1 cellular context compared by ENCODE assay signal in the genomic region with DNA sequence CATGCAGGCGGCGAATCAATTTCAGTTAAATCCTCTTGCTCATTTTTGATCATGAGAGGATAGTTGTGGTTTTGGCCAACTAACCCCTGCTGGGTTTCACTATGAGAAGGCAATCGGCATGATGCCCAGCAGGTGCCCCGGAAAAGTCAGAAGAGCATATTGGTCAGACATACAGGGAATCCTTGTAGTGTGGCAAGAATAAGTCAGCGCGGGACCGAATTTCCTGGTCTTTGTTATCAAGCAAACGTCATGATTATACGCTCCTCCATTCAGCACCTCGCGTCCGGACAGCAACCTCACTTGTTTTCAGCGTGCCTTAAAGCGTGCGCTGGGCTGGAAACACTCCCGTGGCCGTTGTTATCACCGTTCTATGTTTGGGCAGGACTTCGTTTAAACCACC.
TF ChIP-seq lines count a peak whose summit lies in the region.

No MANE protein-coding gene starts in this region.

TF ChIP-seq in K562, 482 proteins besides CTCF, POLR2A, EP300 and RAD21 (continued from another document and continues in another):
- TF ChIP-seq, protein P1, sequence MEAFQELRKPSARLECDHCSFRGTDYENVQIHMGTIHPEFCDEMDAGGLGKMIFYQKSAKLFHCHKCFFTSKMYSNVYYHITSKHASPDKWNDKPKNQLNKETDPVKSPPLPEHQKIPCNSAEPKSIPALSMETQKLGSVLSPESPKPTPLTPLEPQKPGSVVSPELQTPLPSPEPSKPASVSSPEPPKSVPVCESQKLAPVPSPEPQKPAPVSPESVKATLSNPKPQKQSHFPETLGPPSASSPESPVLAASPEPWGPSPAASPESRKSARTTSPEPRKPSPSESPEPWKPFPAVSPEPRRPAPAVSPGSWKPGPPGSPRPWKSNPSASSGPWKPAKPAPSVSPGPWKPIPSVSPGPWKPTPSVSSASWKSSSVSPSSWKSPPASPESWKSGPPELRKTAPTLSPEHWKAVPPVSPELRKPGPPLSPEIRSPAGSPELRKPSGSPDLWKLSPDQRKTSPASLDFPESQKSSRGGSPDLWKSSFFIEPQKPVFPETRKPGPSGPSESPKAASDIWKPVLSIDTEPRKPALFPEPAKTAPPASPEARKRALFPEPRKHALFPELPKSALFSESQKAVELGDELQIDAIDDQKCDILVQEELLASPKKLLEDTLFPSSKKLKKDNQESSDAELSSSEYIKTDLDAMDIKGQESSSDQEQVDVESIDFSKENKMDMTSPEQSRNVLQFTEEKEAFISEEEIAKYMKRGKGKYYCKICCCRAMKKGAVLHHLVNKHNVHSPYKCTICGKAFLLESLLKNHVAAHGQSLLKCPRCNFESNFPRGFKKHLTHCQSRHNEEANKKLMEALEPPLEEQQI (IDR thresholded peaks at IDR 0.05): peak; percentile 51; the same call in 1 of the 2 replicates
- TF ChIP-seq CTBP1 (IDR thresholded peaks at IDR 0.05; ENCODE audit: borderline replicate concordance) (no peak), FOS (IDR thresholded peaks at IDR 0.05; ENCODE audit: extremely low read depth, insufficient read length) (no peak), LEF1 (IDR thresholded peaks at IDR 0.05) (no peak), ELF4 (CRISPR knock-in tag; IDR thresholded peaks at IDR 0.05) (no peak), ATF1 (CRISPR knock-in tag; IDR thresholded peaks at IDR 0.05) (no peak), ATF1 (tag; IDR thresholded peaks at IDR 0.05) (0 out of 2 replicates have a peak, but pooled peaks have one; percentile 29), HDAC2 (IDR thresholded peaks at IDR 0.05) (0 out of 2 replicates have a peak, but pooled peaks have one; percentile 31), BRD4 (IDR thresholded peaks at IDR 0.05) (no peak), ZSCAN29 (IDR thresholded peaks at IDR 0.05) (no peak), CSDE1 (IDR thresholded peaks at IDR 0.05) (no peak), MAFK (IDR thresholded peaks at IDR 0.05; ENCODE audit: low read length) (no peak), ZNF785 (CRISPR knock-in tag; IDR thresholded peaks at IDR 0.05) (no peak), SNRNP70 (optimal IDR thresholded peaks at IDR 0.05; ENCODE audit: low read depth, low read length) (no peak), ZNF311 (CRISPR knock-in tag; IDR thresholded peaks at IDR 0.05) (no peak), ZNF431 (CRISPR knock-in tag; IDR thresholded peaks at IDR 0.05) (no peak), PHTF2 (CRISPR knock-in tag; IDR thresholded peaks at IDR 0.05) (no peak), NFATC3 (IDR thresholded peaks at IDR 0.05) (no peak), MCM7 (IDR thresholded peaks at IDR 0.05) (no peak), POLR3A (IDR thresholded peaks at IDR 0.05; ENCODE audit: borderline replicate concordance, extremely low read depth, insufficient read depth, insufficient read length) (no peak), TARDBP (IDR thresholded peaks at IDR 0.05) (no peak), CREM (IDR thresholded peaks at IDR 0.05; ENCODE audit: low read depth) (peak; percentile 57), KDM2B (CRISPR knock-in tag; IDR thresholded peaks at IDR 0.05) (no peak), EHMT2 (IDR thresholded peaks at IDR 0.05) (peak; percentile 96)
- TF ChIP-seq, protein P2, sequence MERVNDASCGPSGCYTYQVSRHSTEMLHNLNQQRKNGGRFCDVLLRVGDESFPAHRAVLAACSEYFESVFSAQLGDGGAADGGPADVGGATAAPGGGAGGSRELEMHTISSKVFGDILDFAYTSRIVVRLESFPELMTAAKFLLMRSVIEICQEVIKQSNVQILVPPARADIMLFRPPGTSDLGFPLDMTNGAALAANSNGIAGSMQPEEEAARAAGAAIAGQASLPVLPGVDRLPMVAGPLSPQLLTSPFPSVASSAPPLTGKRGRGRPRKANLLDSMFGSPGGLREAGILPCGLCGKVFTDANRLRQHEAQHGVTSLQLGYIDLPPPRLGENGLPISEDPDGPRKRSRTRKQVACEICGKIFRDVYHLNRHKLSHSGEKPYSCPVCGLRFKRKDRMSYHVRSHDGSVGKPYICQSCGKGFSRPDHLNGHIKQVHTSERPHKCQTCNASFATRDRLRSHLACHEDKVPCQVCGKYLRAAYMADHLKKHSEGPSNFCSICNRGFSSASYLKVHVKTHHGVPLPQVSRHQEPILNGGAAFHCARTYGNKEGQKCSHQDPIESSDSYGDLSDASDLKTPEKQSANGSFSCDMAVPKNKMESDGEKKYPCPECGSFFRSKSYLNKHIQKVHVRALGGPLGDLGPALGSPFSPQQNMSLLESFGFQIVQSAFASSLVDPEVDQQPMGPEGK (CRISPR knock-in tag; IDR thresholded peaks at IDR 0.05; ENCODE audit: borderline replicate concordance): no peak
- TF ChIP-seq, protein P3, sequence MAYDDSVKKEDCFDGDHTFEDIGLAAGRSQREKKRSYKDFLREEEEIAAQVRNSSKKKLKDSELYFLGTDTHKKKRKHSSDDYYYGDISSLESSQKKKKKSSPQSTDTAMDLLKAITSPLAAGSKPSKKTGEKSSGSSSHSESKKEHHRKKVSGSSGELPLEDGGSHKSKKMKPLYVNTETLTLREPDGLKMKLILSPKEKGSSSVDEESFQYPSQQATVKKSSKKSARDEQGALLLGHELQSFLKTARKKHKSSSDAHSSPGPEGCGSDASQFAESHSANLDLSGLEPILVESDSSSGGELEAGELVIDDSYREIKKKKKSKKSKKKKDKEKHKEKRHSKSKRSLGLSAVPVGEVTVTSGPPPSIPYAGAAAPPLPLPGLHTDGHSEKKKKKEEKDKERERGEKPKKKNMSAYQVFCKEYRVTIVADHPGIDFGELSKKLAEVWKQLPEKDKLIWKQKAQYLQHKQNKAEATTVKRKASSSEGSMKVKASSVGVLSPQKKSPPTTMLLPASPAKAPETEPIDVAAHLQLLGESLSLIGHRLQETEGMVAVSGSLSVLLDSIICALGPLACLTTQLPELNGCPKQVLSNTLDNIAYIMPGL (CRISPR knock-in tag; IDR thresholded peaks at IDR 0.05): no peak
- TF ChIP-seq, protein P4, sequence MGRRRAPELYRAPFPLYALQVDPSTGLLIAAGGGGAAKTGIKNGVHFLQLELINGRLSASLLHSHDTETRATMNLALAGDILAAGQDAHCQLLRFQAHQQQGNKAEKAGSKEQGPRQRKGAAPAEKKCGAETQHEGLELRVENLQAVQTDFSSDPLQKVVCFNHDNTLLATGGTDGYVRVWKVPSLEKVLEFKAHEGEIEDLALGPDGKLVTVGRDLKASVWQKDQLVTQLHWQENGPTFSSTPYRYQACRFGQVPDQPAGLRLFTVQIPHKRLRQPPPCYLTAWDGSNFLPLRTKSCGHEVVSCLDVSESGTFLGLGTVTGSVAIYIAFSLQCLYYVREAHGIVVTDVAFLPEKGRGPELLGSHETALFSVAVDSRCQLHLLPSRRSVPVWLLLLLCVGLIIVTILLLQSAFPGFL (CRISPR knock-in tag; IDR thresholded peaks at IDR 0.05): no peak
- TF ChIP-seq, protein P5, sequence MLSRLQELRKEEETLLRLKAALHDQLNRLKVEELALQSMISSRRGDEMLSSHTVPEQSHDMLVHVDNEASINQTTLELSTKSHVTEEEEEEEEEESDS (CRISPR knock-in tag; IDR thresholded peaks at IDR 0.05): no peak
- TF ChIP-seq, protein P6, sequence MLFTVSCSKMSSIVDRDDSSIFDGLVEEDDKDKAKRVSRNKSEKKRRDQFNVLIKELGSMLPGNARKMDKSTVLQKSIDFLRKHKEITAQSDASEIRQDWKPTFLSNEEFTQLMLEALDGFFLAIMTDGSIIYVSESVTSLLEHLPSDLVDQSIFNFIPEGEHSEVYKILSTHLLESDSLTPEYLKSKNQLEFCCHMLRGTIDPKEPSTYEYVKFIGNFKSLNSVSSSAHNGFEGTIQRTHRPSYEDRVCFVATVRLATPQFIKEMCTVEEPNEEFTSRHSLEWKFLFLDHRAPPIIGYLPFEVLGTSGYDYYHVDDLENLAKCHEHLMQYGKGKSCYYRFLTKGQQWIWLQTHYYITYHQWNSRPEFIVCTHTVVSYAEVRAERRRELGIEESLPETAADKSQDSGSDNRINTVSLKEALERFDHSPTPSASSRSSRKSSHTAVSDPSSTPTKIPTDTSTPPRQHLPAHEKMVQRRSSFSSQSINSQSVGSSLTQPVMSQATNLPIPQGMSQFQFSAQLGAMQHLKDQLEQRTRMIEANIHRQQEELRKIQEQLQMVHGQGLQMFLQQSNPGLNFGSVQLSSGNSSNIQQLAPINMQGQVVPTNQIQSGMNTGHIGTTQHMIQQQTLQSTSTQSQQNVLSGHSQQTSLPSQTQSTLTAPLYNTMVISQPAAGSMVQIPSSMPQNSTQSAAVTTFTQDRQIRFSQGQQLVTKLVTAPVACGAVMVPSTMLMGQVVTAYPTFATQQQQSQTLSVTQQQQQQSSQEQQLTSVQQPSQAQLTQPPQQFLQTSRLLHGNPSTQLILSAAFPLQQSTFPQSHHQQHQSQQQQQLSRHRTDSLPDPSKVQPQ (CRISPR knock-in tag; IDR thresholded peaks at IDR 0.05; ENCODE audit: borderline replicate concordance): no peak
- TF ChIP-seq, protein P7, sequence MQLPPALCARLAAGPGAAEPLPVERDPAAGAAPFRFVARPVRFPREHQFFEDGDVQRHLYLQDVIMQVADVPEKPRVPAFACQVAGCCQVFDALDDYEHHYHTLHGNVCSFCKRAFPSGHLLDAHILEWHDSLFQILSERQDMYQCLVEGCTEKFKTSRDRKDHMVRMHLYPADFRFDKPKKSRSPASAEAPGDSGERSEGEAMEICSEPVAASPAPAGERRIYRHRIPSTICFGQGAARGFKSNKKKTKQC (CRISPR knock-in tag; IDR thresholded peaks at IDR 0.05): peak; percentile 67; the same call in 1 of the 2 replicates
- TF ChIP-seq, protein P8, sequence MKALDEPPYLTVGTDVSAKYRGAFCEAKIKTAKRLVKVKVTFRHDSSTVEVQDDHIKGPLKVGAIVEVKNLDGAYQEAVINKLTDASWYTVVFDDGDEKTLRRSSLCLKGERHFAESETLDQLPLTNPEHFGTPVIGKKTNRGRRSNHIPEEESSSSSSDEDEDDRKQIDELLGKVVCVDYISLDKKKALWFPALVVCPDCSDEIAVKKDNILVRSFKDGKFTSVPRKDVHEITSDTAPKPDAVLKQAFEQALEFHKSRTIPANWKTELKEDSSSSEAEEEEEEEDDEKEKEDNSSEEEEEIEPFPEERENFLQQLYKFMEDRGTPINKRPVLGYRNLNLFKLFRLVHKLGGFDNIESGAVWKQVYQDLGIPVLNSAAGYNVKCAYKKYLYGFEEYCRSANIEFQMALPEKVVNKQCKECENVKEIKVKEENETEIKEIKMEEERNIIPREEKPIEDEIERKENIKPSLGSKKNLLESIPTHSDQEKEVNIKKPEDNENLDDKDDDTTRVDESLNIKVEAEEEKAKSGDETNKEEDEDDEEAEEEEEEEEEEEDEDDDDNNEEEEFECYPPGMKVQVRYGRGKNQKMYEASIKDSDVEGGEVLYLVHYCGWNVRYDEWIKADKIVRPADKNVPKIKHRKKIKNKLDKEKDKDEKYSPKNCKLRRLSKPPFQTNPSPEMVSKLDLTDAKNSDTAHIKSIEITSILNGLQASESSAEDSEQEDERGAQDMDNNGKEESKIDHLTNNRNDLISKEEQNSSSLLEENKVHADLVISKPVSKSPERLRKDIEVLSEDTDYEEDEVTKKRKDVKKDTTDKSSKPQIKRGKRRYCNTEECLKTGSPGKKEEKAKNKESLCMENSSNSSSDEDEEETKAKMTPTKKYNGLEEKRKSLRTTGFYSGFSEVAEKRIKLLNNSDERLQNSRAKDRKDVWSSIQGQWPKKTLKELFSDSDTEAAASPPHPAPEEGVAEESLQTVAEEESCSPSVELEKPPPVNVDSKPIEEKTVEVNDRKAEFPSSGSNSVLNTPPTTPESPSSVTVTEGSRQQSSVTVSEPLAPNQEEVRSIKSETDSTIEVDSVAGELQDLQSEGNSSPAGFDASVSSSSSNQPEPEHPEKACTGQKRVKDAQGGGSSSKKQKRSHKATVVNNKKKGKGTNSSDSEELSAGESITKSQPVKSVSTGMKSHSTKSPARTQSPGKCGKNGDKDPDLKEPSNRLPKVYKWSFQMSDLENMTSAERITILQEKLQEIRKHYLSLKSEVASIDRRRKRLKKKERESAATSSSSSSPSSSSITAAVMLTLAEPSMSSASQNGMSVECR (CRISPR knock-in tag; IDR thresholded peaks at IDR 0.05): 0 out of 2 replicates have a peak, but pooled peaks have one; percentile 38
- TF ChIP-seq, protein P9, sequence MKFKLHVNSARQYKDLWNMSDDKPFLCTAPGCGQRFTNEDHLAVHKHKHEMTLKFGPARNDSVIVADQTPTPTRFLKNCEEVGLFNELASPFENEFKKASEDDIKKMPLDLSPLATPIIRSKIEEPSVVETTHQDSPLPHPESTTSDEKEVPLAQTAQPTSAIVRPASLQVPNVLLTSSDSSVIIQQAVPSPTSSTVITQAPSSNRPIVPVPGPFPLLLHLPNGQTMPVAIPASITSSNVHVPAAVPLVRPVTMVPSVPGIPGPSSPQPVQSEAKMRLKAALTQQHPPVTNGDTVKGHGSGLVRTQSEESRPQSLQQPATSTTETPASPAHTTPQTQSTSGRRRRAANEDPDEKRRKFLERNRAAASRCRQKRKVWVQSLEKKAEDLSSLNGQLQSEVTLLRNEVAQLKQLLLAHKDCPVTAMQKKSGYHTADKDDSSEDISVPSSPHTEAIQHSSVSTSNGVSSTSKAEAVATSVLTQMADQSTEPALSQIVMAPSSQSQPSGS (CRISPR knock-in tag; IDR thresholded peaks at IDR 0.05): no peak
- TF ChIP-seq, protein P10, sequence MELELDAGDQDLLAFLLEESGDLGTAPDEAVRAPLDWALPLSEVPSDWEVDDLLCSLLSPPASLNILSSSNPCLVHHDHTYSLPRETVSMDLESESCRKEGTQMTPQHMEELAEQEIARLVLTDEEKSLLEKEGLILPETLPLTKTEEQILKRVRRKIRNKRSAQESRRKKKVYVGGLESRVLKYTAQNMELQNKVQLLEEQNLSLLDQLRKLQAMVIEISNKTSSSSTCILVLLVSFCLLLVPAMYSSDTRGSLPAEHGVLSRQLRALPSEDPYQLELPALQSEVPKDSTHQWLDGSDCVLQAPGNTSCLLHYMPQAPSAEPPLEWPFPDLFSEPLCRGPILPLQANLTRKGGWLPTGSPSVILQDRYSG (tag; conservative IDR thresholded peaks at IDR 0.05; ENCODE audit: low read depth): no peak
- TF ChIP-seq, protein P11, sequence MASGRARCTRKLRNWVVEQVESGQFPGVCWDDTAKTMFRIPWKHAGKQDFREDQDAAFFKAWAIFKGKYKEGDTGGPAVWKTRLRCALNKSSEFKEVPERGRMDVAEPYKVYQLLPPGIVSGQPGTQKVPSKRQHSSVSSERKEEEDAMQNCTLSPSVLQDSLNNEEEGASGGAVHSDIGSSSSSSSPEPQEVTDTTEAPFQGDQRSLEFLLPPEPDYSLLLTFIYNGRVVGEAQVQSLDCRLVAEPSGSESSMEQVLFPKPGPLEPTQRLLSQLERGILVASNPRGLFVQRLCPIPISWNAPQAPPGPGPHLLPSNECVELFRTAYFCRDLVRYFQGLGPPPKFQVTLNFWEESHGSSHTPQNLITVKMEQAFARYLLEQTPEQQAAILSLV (tag; IDR thresholded peaks at IDR 0.05): no peak
- TF ChIP-seq, protein P12, sequence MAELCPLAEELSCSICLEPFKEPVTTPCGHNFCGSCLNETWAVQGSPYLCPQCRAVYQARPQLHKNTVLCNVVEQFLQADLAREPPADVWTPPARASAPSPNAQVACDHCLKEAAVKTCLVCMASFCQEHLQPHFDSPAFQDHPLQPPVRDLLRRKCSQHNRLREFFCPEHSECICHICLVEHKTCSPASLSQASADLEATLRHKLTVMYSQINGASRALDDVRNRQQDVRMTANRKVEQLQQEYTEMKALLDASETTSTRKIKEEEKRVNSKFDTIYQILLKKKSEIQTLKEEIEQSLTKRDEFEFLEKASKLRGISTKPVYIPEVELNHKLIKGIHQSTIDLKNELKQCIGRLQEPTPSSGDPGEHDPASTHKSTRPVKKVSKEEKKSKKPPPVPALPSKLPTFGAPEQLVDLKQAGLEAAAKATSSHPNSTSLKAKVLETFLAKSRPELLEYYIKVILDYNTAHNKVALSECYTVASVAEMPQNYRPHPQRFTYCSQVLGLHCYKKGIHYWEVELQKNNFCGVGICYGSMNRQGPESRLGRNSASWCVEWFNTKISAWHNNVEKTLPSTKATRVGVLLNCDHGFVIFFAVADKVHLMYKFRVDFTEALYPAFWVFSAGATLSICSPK (IDR thresholded peaks at IDR 0.05; ENCODE audit: borderline replicate concordance): no peak
